In genomic region chr12:109461049-109461845, GRCh38 we compare ENCODE assay signal across 7 cellular contexts. TPM values are rescaled to one million over a fixed set of nuclear protein-coding genes. Genes with fewer than 3 reads are reported as not detected.
DNase-seq lines count a peak whose midpoint lies in the region; TF ChIP-seq lines count a peak whose summit lies in the region.

No MANE protein-coding gene starts in this region.

- H3K27ac Mint-ChIP-seq in HFFc6, result peak overlapping the region; percentile 99
- peak overlapping the region; percentile 89 for H3K27ac Mint-ChIP-seq in progenitor cell of endocrine pancreas
- no peak overlapping the region for H3K27ac Mint-ChIP-seq in glutamatergic neuron (ENCODE audit: unreplicated experiment)

- peaks cover 99% of the 10 kb centered on the region for H3K4me1 Mint-ChIP-seq in HFFc6 (ENCODE audit: low read depth)
- peaks cover 10% of the 10 kb centered on the region for H3K4me1 Mint-ChIP-seq in progenitor cell of endocrine pancreas (ENCODE audit: low read depth)
- peaks cover 57% of the 10 kb centered on the region for H3K4me1 Mint-ChIP-seq in glutamatergic neuron (ENCODE audit: low read depth, unreplicated experiment)

- H3K36me3 Mint-ChIP-seq in HFFc6 (ENCODE audit: low read depth), result peaks cover 72% of the 10 kb centered on the region
- H3K36me3 Mint-ChIP-seq in progenitor cell of endocrine pancreas (ENCODE audit: insufficient read depth), result peaks cover 6% of the 10 kb centered on the region
- peaks cover 7% of the 10 kb centered on the region for H3K36me3 Mint-ChIP-seq in glutamatergic neuron (ENCODE audit: unreplicated experiment)

- no peaks in the 10 kb centered on the region for H3K9me3 Mint-ChIP-seq in HFFc6
- H3K9me3 Mint-ChIP-seq in progenitor cell of endocrine pancreas (ENCODE audit: low read depth), result no peaks in the 10 kb centered on the region
- H3K9me3 Mint-ChIP-seq in glutamatergic neuron (ENCODE audit: unreplicated experiment), result peaks cover 3% of the 10 kb centered on the region

- peak overlapping the region; percentile 98 for H3K27ac ChIP-seq in SK-N-MC

- DNase-seq in HFFc6, result no peak
- no peak for DNase-seq in SK-N-MC (ENCODE audit: low read depth, low spot score)
- DNase-seq in foreskin fibroblast, result peak; percentile 43 to 48
- no peak for DNase-seq in progenitor cell of endocrine pancreas (ENCODE audit: low spot score, unreplicated experiment)
- no peak for DNase-seq in glutamatergic neuron
- DNase-seq in stimulated activated CD4-positive, alpha-beta T cell treated with anti-CD3 and anti-CD28 coated beads, Interleukin-2, amount 100 ng/mL, for 48 hours, result no peak
- no peak for DNase-seq in iPS-NIHi7 (ENCODE audit: extremely low spot score)

- H3K27me3 Mint-ChIP-seq in HFFc6 (ENCODE audit: insufficient read depth), result peaks cover 5% of the 10 kb centered on the region
- no peaks in the 10 kb centered on the region for H3K27me3 Mint-ChIP-seq in progenitor cell of endocrine pancreas
- H3K27me3 Mint-ChIP-seq in glutamatergic neuron (ENCODE audit: unreplicated experiment), result no peaks in the 10 kb centered on the region

- peaks cover 27% of the 10 kb centered on the region for H3K36me3 ChIP-seq in SK-N-MC (ENCODE audit: insufficient read depth, low read length)

- H3K4me3 Mint-ChIP-seq in HFFc6 (peak overlapping the region; percentile 79), progenitor cell of endocrine pancreas (ENCODE audit: low read depth) (no peak overlapping the region), glutamatergic neuron (ENCODE audit: unreplicated experiment) (no peak overlapping the region)

- no peak for TF ChIP-seq CTCF in HFFc6 (IDR thresholded peaks at IDR 0.05)
- no peak for TF ChIP-seq CTCF in foreskin fibroblast (IDR thresholded peaks at IDR 0.05; ENCODE audit: low read depth, low read length)
- no peak for TF ChIP-seq CTCF in progenitor cell of endocrine pancreas (IDR thresholded peaks at IDR 0.05; ENCODE audit: unreplicated experiment)
- no peak for TF ChIP-seq CTCF in glutamatergic neuron (IDR thresholded peaks at IDR 0.05; ENCODE audit: partially characterized antibody, unreplicated experiment)

- H3K4me3 ChIP-seq in SK-N-MC (peak overlapping the region; percentile 64), foreskin fibroblast (ENCODE audit: low read depth in 1 of 2, low read length in 2 of 2) (no peak overlapping the region)

- no peaks in the 10 kb centered on the region for H3K9me3 ChIP-seq in SK-N-MC (ENCODE audit: low read depth, low read length)

- H3K9ac ChIP-seq in SK-N-MC (ENCODE audit: insufficient read length), result peak overlapping the region; percentile 61

RNA-seq across cellular contexts. Expression of gene KCTD10, which starts 15.9 kb away (rescaled TPM):
- 100 to 1,000 TPM; 127 to 145 (median 134) TPM for total RNA-seq in HFFc6 (2021; fragmentation: NEBNext Ultra II Directional; extraction: Animal tissue kit (Norgen Biotek cat#: 25700))
- total RNA-seq in progenitor cell of endocrine pancreas (47.7 and 51.1 TPM in 2 replicates), glutamatergic neuron (ENCODE audit: unreplicated experiment) (95.2 TPM)

RNA-seq across cellular contexts. Expression of gene UBE3B, which starts 16.2 kb away (rescaled TPM):
- 10 to 100 TPM; 41.3 to 43.6 (median 43.1) TPM for total RNA-seq in HFFc6 (2021; fragmentation: NEBNext Ultra II Directional; extraction: Animal tissue kit (Norgen Biotek cat#: 25700))
- total RNA-seq in progenitor cell of endocrine pancreas (41.8 and 46.9 TPM in 2 replicates), glutamatergic neuron (ENCODE audit: unreplicated experiment) (44.2 TPM)

Comparison
In these comparisons a context has a peak if more than half of its experiments do, and no peak if none do; other contexts are left out.
1. DNase-seq: peak in foreskin fibroblast (2 of 2); none in HFFc6 (single experiment), SK-N-MC (single experiment), progenitor cell of endocrine pancreas (single experiment), glutamatergic neuron (single experiment), stimulated activated CD4-positive, alpha-beta T cell treated with anti-CD3 and anti-CD28 coated beads, Interleukin-2, amount 100 ng/mL, for 48 hours (0 of 2) and iPS-NIHi7 (single experiment).